In the genomic region with DNA sequence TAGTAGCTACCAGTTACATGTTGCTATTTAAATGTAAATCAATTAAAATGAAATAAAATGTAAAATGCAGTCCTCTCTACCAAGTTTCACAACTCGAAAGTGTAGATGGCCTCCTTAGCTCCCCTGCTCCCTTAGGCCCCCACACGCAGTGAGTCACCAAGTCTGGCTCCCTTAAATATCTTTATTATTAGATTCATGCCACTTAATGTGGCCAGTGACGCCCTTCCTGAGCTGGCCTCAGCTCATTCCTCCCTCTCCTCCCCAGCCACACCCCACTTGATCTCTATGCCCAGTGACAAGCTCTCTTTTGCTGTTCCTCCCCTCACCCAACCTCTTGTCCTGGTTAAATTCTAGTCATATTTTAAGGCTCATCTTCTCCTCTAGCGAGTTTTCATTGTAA, we compare ENCODE assay signal across 17 cellular contexts.
DNase-seq lines count a peak whose midpoint lies in the region; ATAC-seq, FAIRE-seq and TF ChIP-seq lines count a peak whose summit lies in the region.
"Had no signal": no experiment of that assay in that cellular context is flagged by ENCODE, and none has a peak within 500 bp of the region (broad histone marks: within the 10 kb centered on the region; RNA-seq: fewer than 3 reads in every experiment).

No MANE protein-coding gene starts in this region.

- no peaks in the 10 kb centered on the region for H3K27me3 ChIP-seq in bronchial epithelial cell (ENCODE audit: control insufficient read depth, insufficient read depth, low read length)
- no peaks in the 10 kb centered on the region for H3K27me3 ChIP-seq in adrenal gland
- H3K27me3 ChIP-seq: cardiac muscle cell had no signal

- TF ChIP-seq CTCF in bronchial epithelial cell (IDR thresholded peaks at IDR 0.05; ENCODE audit: insufficient read depth, low read length, severe bottlenecking) (no peak), osteocyte (IDR thresholded peaks at IDR 0.05) (no peak), adrenal gland (IDR thresholded peaks at IDR 0.05) (no peak)

- no peaks in the 10 kb centered on the region for H3K27me3 Mint-ChIP-seq in osteocyte (ENCODE audit: unreplicated experiment)

- H3K27ac ChIP-seq in adrenal gland = no peak overlapping the region
- H3K27ac ChIP-seq: cardiac muscle cell had no signal

- TF ChIP-seq POLR2A in adrenal gland (IDR thresholded peaks at IDR 0.05) = no peak

- H3K4me1 ChIP-seq in adrenal gland (replicated peaks in 1 of 2) = peaks cover 0 to 6% of the 10 kb centered on the region in 2 donors

- no peak for ATAC-seq in GM19397 (IDR thresholded peaks at IDR 0.05; ENCODE audit: unreplicated experiment)
- ATAC-seq in GM19467 (IDR thresholded peaks at IDR 0.05; ENCODE audit: unreplicated experiment) = no peak
- ATAC-seq in GM19328 (IDR thresholded peaks at IDR 0.05; ENCODE audit: unreplicated experiment) = no peak
- ATAC-seq: left lobe of liver, Right ventricle myocardium inferior had no signal

- no peak for FAIRE-seq in bronchial epithelial cell (lab: Jason Lieb, UNC)

- no peaks in the 10 kb centered on the region for H3K9me3 Mint-ChIP-seq in osteocyte (ENCODE audit: unreplicated experiment)
- H3K9me3 Mint-ChIP-seq: stimulated activated naive CD8-positive, alpha-beta T cell treated with anti-CD3 and anti-CD28 coated beads, Interleukin-15, Interleukin-2, amounts not matched to agents 100 ng/mL and 50 ng/mL, for 24 hours had no signal

- intact Hi-C loops in adrenal gland (cut with DNase I) = no loop called here

- H3K4me3 Mint-ChIP-seq in osteocyte (ENCODE audit: unreplicated experiment) = no peak overlapping the region
- H3K4me3 Mint-ChIP-seq: B cell; stimulated activated naive CD8-positive, alpha-beta T cell treated with anti-CD3 and anti-CD28 coated beads, Interleukin-15, Interleukin-2, amounts not matched to agents 100 ng/mL and 50 ng/mL, for 24 hours had no signal

- WGBS in adrenal gland, 4 donors = 56 to 74% (median 66%) methylated on average over 4 of the region's 4 CpGs

- H3K4me1 Mint-ChIP-seq in osteocyte (ENCODE audit: unreplicated experiment) = peaks cover 48% of the 10 kb centered on the region

- H3K27ac Mint-ChIP-seq in osteocyte (ENCODE audit: unreplicated experiment) = peak overlapping the region; percentile 16
- H3K27ac Mint-ChIP-seq: B cell; stimulated activated naive CD8-positive, alpha-beta T cell treated with anti-CD3 and anti-CD28 coated beads, Interleukin-15, Interleukin-2, amounts not matched to agents 100 ng/mL and 50 ng/mL, for 24 hours had no signal

- H3K4me3 ChIP-seq in bronchial epithelial cell (ENCODE audit: low read depth, low read length) = no peak overlapping the region
- H3K4me3 ChIP-seq in adrenal gland = no peak overlapping the region
- H3K4me3 ChIP-seq: cardiac muscle cell had no signal

- H3K9me3 ChIP-seq in adrenal gland (replicated peaks in 1 of 3) = no peaks in the 10 kb centered on the region

- H3K36me3 Mint-ChIP-seq in osteocyte (ENCODE audit: unreplicated experiment) = no peaks in the 10 kb centered on the region

- no peaks in the 10 kb centered on the region for H3K36me3 ChIP-seq in bronchial epithelial cell (ENCODE audit: control insufficient read depth, insufficient read depth, low read length)
- H3K36me3 ChIP-seq in adrenal gland (replicated peaks in 1 of 2) = no peaks in the 10 kb centered on the region
- H3K36me3 ChIP-seq: cardiac muscle cell had no signal

- peak; percentile 84 for DNase-seq in EH (ENCODE audit: low read depth)
- peak; percentile 26 for DNase-seq in LoVo (ENCODE audit: low spot score)
- DNase-seq in bronchial epithelial cell (ENCODE audit: low read depth) = peak; percentile 28
- no peak for DNase-seq in osteocyte (ENCODE audit: extremely low spot score, unreplicated experiment)
- DNase-seq in adrenal gland = no peak
- DNase-seq: activated CD8-positive, alpha-beta memory T cell treated with anti-CD3 and anti-CD28 coated beads, Interleukin-2, amount 50 U/mL, for 4 hours; activated naive CD4-positive, alpha-beta T cell; posterior cingulate gyrus; stimulated activated CD4-positive, alpha-beta T cell treated with anti-CD3 and anti-CD28 coated beads, Interleukin-12 subunit alpha, Interleukin-12 subunit beta, amount 100 ng/mL, for 4 hours had no signal

Comparison
In these comparisons a context has a peak if more than half of its experiments do, and no peak if none do; other contexts are left out.
1. DNase-seq: peak in EH (single experiment), LoVo (single experiment) and bronchial epithelial cell (single experiment); none in osteocyte (single experiment) and adrenal gland (0 of 7).